ENCODE assay signal across 18 cellular contexts in genomic region chr10:117311261-117311660, GRCh38.
DNase-seq lines count a peak whose midpoint lies in the region; ATAC-seq, FAIRE-seq and TF ChIP-seq lines count a peak whose summit lies in the region.
"Had no signal": no experiment of that assay in that cellular context is flagged by ENCODE, and none has a peak within 500 bp of the region (broad histone marks: within the 10 kb centered on the region; RNA-seq: fewer than 3 reads in every experiment).

No MANE protein-coding gene starts in this region.

- no peak overlapping the region for H3K4ac ChIP-seq in trophoblast cell (ENCODE audit: low read depth, low read length)

- H3K18ac ChIP-seq in trophoblast cell (ENCODE audit: low read length) = no peak overlapping the region

- H3K27ac ChIP-seq in A549 = no peak overlapping the region
- H3K27ac ChIP-seq in astrocyte (ENCODE audit: low read depth, low read length) = no peak overlapping the region
- H3K27ac ChIP-seq in trophoblast cell (ENCODE audit: low read depth, low read length) = no peak overlapping the region
- no peak overlapping the region for H3K27ac ChIP-seq in psoas muscle
- H3K27ac ChIP-seq: BLaER1 treated with 17β-estradiol and CSF1 and Interleukin-3, amounts not matched to agents 10 nM and 100 nM had no signal

- no peak overlapping the region for H4K12ac ChIP-seq in trophoblast cell (ENCODE audit: low read depth, low read length)

- WGBS in A549 (ENCODE audit: missing lambda C conversion rate) = 92% methylated on average over 5 of the region's 5 CpGs
- WGBS in trophoblast cell (ENCODE audit: extremely low coverage, insufficient coverage, insufficient read length) = no CpG with 5 or more reads among the region's 5 CpGs
- 96 to 97% (median 97%) methylated on average over 5 of the region's 5 CpGs for WGBS in psoas muscle, 3 donors

- no peaks in the 10 kb centered on the region for H3K27me3 ChIP-seq in astrocyte (ENCODE audit: insufficient read depth, low read length)
- no peaks in the 10 kb centered on the region for H3K27me3 ChIP-seq in trophoblast cell (ENCODE audit: insufficient read depth, low read length)
- no peaks in the 10 kb centered on the region for H3K27me3 ChIP-seq in psoas muscle (ENCODE audit: insufficient read depth in 3 of 3, low read length in 2 of 3)
- H3K27me3 ChIP-seq: BLaER1 treated with 17β-estradiol and CSF1 and Interleukin-3, amounts not matched to agents 10 nM and 100 nM had no signal

- no peaks in the 10 kb centered on the region for H3K36me3 ChIP-seq in astrocyte (ENCODE audit: insufficient read depth, low read length)
- H3K36me3 ChIP-seq in trophoblast cell (ENCODE audit: control insufficient read depth in 1 of 2, insufficient read depth in 2 of 2, low read length in 2 of 2) = no peaks in the 10 kb centered on the region
- H3K36me3 ChIP-seq in psoas muscle (ENCODE audit: insufficient read depth in 1 of 2, low read depth in 1 of 2) = no peaks in the 10 kb centered on the region

- H3K4me3 Mint-ChIP-seq in astrocyte (ENCODE audit: unreplicated experiment) = no peak overlapping the region
- H3K4me3 Mint-ChIP-seq: CD4-positive, CD25-positive, alpha-beta regulatory T cell had no signal

- CTCF ChIA-PET in A549 (lab: Yijun Ruan, JAX) = interaction anchor here (10.1 kb wide), 1 partner anchor 95 kb away, joined by 221 read pairs; no protein-coding TSS in a partner anchor

- no peaks in the 10 kb centered on the region for H3K9me3 ChIP-seq in A549
- H3K9me3 ChIP-seq in astrocyte (ENCODE audit: insufficient read depth, low read depth, low read length) = no peaks in the 10 kb centered on the region
- H3K9me3 ChIP-seq in trophoblast cell (ENCODE audit: insufficient read depth, low read depth, low read length) = no peaks in the 10 kb centered on the region
- no peaks in the 10 kb centered on the region for H3K9me3 ChIP-seq in psoas muscle
- H3K9me3 ChIP-seq: HAP-1 had no signal

- H3K9me3 Mint-ChIP-seq in astrocyte (ENCODE audit: unreplicated experiment) = no peaks in the 10 kb centered on the region
- H3K9me3 Mint-ChIP-seq: CD4-positive, CD25-positive, alpha-beta regulatory T cell had no signal

- H3K79me2 ChIP-seq in astrocyte (ENCODE audit: insufficient read depth, low read length) = peaks cover 5% of the 10 kb centered on the region
- no peaks in the 10 kb centered on the region for H3K79me2 ChIP-seq in trophoblast cell (ENCODE audit: control insufficient read depth, insufficient read depth, low read length, poor library complexity)

- POLR2A ChIA-PET in A549 (lab: Yijun Ruan, JAX) = no interaction called here

- no peak overlapping the region for H3K9ac ChIP-seq in astrocyte (ENCODE audit: low read length)
- H3K9ac ChIP-seq in trophoblast cell (ENCODE audit: low read length) = no peak overlapping the region
- H3K9ac ChIP-seq: BLaER1 treated with 17β-estradiol and CSF1 and Interleukin-3, amounts not matched to agents 10 nM and 100 nM had no signal

- H3K4me1 ChIP-seq in A549 (peaks cover 17% of the 10 kb centered on the region; the same call in 1 of the 3 replicates), astrocyte (ENCODE audit: insufficient read depth, low read length) (no peaks in the 10 kb centered on the region), trophoblast cell (ENCODE audit: control insufficient read depth in 1 of 2, insufficient read depth in 2 of 2, low read length in 2 of 2) (peaks cover 0 to 3% of the 10 kb centered on the region in 2 experiments), psoas muscle (no peaks in the 10 kb centered on the region)
- H3K4me1 ChIP-seq: BLaER1 treated with 17β-estradiol and CSF1 and Interleukin-3, amounts not matched to agents 10 nM and 100 nM had no signal

- H3K4me2 ChIP-seq in A549 (no peak overlapping the region), astrocyte (ENCODE audit: low read length) (no peak overlapping the region), trophoblast cell (ENCODE audit: low read length) (no peak overlapping the region)
- H3K4me2 ChIP-seq: BLaER1 treated with 17β-estradiol and CSF1 and Interleukin-3, amounts not matched to agents 10 nM and 100 nM had no signal

- no peak overlapping the region for H2AFZ ChIP-seq in astrocyte (ENCODE audit: low read depth, low read length)
- no peak overlapping the region for H2AFZ ChIP-seq in trophoblast cell (ENCODE audit: insufficient read depth, low read length, poor library complexity)

- FAIRE-seq in A549 (lab: Jason Lieb, UNC) (peak; percentile 18), astrocyte (lab: Jason Lieb, UNC) (no peak)
- FAIRE-seq: GM12878, HepG2, HTR-8/SVneo had no signal

- intact Hi-C loops in psoas muscle (cut with DNase I) = no loop called here

- H4K91ac ChIP-seq in trophoblast cell (ENCODE audit: low read depth, low read length) = no peak overlapping the region

- no peak overlapping the region for H3K4me3 ChIP-seq in A549
- no peak overlapping the region for H3K4me3 ChIP-seq in astrocyte (ENCODE audit: insufficient read depth, low read depth, low read length)
- H3K4me3 ChIP-seq in trophoblast cell (ENCODE audit: low read depth, low read length) = no peak overlapping the region
- H3K4me3 ChIP-seq in psoas muscle = no peak overlapping the region
- H3K4me3 ChIP-seq: BLaER1 treated with 17β-estradiol and CSF1 and Interleukin-3, amounts not matched to agents 10 nM and 100 nM; GM12878; HAP-1 had no signal

- TF ChIP-seq RAD21 in A549 (conservative IDR thresholded peaks at IDR 0.05 in 1 of 2, IDR thresholded peaks at IDR 0.05 in 1 of 2) = no peak

- H2BK5ac ChIP-seq in trophoblast cell (ENCODE audit: low read depth, low read length, poor library complexity) = no peak overlapping the region

- no peak overlapping the region for H2BK120ac ChIP-seq in trophoblast cell (ENCODE audit: insufficient read depth, low read length, poor library complexity)

- TF ChIP-seq EP300 in A549 (IDR thresholded peaks at IDR 0.05) = no peak

- H3K14ac ChIP-seq in trophoblast cell (ENCODE audit: low read length) = no peak overlapping the region

- DNase-seq in A549 (ENCODE audit: low read depth in 1 of 2, low spot score in 1 of 2) (no peak), HT1080 (ENCODE audit: low read depth) (peak; percentile 52), astrocyte (ENCODE audit: low read depth) (peak; percentile 6), trophoblast cell (peak; percentile 26 to 71), psoas muscle (no peak)
- DNase-seq: 8988T; ACHN; Calu3; CD4-positive, CD25-positive, alpha-beta regulatory T cell; DMS 273 treated with DMSO at 0.1 percent for 48 hours; GOT3 had no signal

- peaks cover 22% of the 10 kb centered on the region for H4K20me1 ChIP-seq in astrocyte (ENCODE audit: insufficient read depth, low read length)

- H2AK5ac ChIP-seq in trophoblast cell (ENCODE audit: low read length) = no peak overlapping the region

- TF ChIP-seq CTCF in A549 (IDR thresholded peaks at IDR 0.05) = no peak
- TF ChIP-seq CTCF in astrocyte (IDR thresholded peaks at IDR 0.05; ENCODE audit: insufficient read depth, low read depth, low read length) = no peak
- no peak for TF ChIP-seq CTCF in psoas muscle (IDR thresholded peaks at IDR 0.05)

- H2BK12ac ChIP-seq in trophoblast cell (ENCODE audit: low read length) = no peak overlapping the region

- no peak overlapping the region for H3K27ac Mint-ChIP-seq in astrocyte (ENCODE audit: unreplicated experiment)

- no peak overlapping the region for H4K8ac ChIP-seq in trophoblast cell (ENCODE audit: low read depth, low read length)

- H3K23ac ChIP-seq in trophoblast cell (ENCODE audit: low read length) = no peak overlapping the region

- no peaks in the 10 kb centered on the region for H3K79me1 ChIP-seq in trophoblast cell (ENCODE audit: low read length)

- H3K36me3 Mint-ChIP-seq in astrocyte (ENCODE audit: low read depth, unreplicated experiment) = peaks cover 3% of the 10 kb centered on the region

- ATAC-seq in A549 (no peak), GM21717 (IDR thresholded peaks at IDR 0.05; ENCODE audit: unreplicated experiment) (no peak), HG03045 (IDR thresholded peaks at IDR 0.05; ENCODE audit: unreplicated experiment) (no peak), psoas muscle (no peak)
- ATAC-seq: GM12878, HepG2 had no signal

- no peaks in the 10 kb centered on the region for H3K27me3 Mint-ChIP-seq in astrocyte (ENCODE audit: low read depth, unreplicated experiment)
- H3K27me3 Mint-ChIP-seq: CD4-positive, CD25-positive, alpha-beta regulatory T cell had no signal

- TF ChIP-seq POLR2A in A549 (IDR thresholded peaks at IDR 0.05; ENCODE audit: low read length) = no peak

- H3K4me1 Mint-ChIP-seq in astrocyte (ENCODE audit: low read depth, unreplicated experiment) = peaks cover 9% of the 10 kb centered on the region

TF ChIP-seq in A549, 52 proteins besides CTCF, POLR2A, EP300 and RAD21 (continues in another document):
- no peak for TF ChIP-seq HOXB13 (CRISPR knock-in tag; IDR thresholded peaks at IDR 0.05; ENCODE audit: low read depth)
- no peak for TF ChIP-seq FOSB (CRISPR knock-in tag; IDR thresholded peaks at IDR 0.05)
- TF ChIP-seq JUNB (IDR thresholded peaks at IDR 0.05) = no peak
- no peak for TF ChIP-seq PBX3 (IDR thresholded peaks at IDR 0.05)
- TF ChIP-seq POLR2AphosphoS2 (conservative IDR thresholded peaks at IDR 0.05; ENCODE audit: low read length) = no peak
- no peak for TF ChIP-seq EHMT2 (IDR thresholded peaks at IDR 0.05; ENCODE audit: low read depth)
- TF ChIP-seq FOXS1 (CRISPR knock-in tag; IDR thresholded peaks at IDR 0.05) = no peak
- TF ChIP-seq HES2 (IDR thresholded peaks at IDR 0.05) = no peak
- TF ChIP-seq BHLHE40 (IDR thresholded peaks at IDR 0.05; ENCODE audit: low read depth, low read length) = no peak
- no peak for TF ChIP-seq PHF8 (IDR thresholded peaks at IDR 0.05; ENCODE audit: borderline replicate concordance, low read depth)
- no peak for TF ChIP-seq RFX5 (IDR thresholded peaks at IDR 0.05)
- TF ChIP-seq MAFK (IDR thresholded peaks at IDR 0.05; ENCODE audit: partially characterized antibody) = no peak

Comparison
In these comparisons a context has a peak if more than half of its experiments do, and no peak if none do; other contexts are left out.
1. DNase-seq: peak in HT1080 (single experiment), astrocyte (single experiment) and trophoblast cell (2 of 2); none in A549 (0 of 2) and psoas muscle (0 of 2).